In genomic region chr14:91230363-91231035, GRCh38 we compare ENCODE assay signal across 9 cellular contexts. TPM values are rescaled to one million over a fixed set of nuclear protein-coding genes. Genes with fewer than 3 reads are reported as not detected.
A peak's percentile ranks its signal among the peaks of the same experiment; 100 is the strongest.
DNase-seq lines count a peak whose midpoint lies in the region; ATAC-seq and TF ChIP-seq lines count a peak whose summit lies in the region.
"Had no signal": no experiment of that assay in that cellular context is flagged by ENCODE, and none has a peak within 500 bp of the region (broad histone marks: within the 10 kb centered on the region; RNA-seq: fewer than 3 reads in every experiment).

No MANE protein-coding gene starts in this region.

- POLR2A ChIA-PET in CD8-positive, alpha-beta memory T cell (lab: Charles Lee), result interaction anchor here (1.0 to 4.6 kb wide), 3 partner anchors 11 to 19 kb away, joined by 3 to 88 read pairs (median 13); partner anchors contain the start of gene GPR68

- H3K4me3 Mint-ChIP-seq in CD8-positive, alpha-beta memory T cell, result peak overlapping the region; percentile 58 to 92 (median 80)
- no peak overlapping the region for H3K4me3 Mint-ChIP-seq in osteocyte (ENCODE audit: unreplicated experiment)

- peaks cover 0 to 1% of the 10 kb centered on the region in 2 donors for H3K27me3 Mint-ChIP-seq in CD8-positive, alpha-beta memory T cell
- no peaks in the 10 kb centered on the region for H3K27me3 Mint-ChIP-seq in osteocyte (ENCODE audit: unreplicated experiment)

- no peak for TF ChIP-seq RAD21 in Ishikawa (IDR thresholded peaks at IDR 0.05; ENCODE audit: low read depth)

- H3K9ac ChIP-seq in mucosa of rectum (ENCODE audit: low read depth in 1 of 2, low read length in 2 of 2), result no peak overlapping the region

- CTCF ChIA-PET in CD8-positive, alpha-beta memory T cell (lab: Charles Lee), result interaction anchor here (1.0 to 4.3 kb wide), 4 partner anchors 13 to 53 kb away, joined by 3 to 37 read pairs (median 6); partner anchors contain the start of gene GPR68

- no peaks in the 10 kb centered on the region for H3K9me3 ChIP-seq in CD8-positive, alpha-beta memory T cell (ENCODE audit: low read length)
- no peaks in the 10 kb centered on the region for H3K9me3 ChIP-seq in mucosa of rectum (ENCODE audit: control insufficient read depth in 2 of 2, low read length in 2 of 2)

- H3K27me3 ChIP-seq in CD8-positive, alpha-beta memory T cell (ENCODE audit: insufficient read depth, low read length, poor library complexity, severe bottlenecking), result no peaks in the 10 kb centered on the region
- H3K27me3 ChIP-seq in mucosa of rectum (ENCODE audit: control insufficient read depth in 2 of 2, insufficient read depth in 2 of 2, low read length in 2 of 2), result no peaks in the 10 kb centered on the region

- no peak for DNase-seq in CD8-positive, alpha-beta memory T cell
- DNase-seq in activated naive CD4-positive, alpha-beta T cell treated with anti-CD3 and anti-CD28 coated beads, Interleukin-2, amount 50 U/mL, for 72 hours (ENCODE audit: low spot score in 2 of 2), result no peak
- no peak for DNase-seq in posterior vena cava (ENCODE audit: low spot score)
- DNase-seq in COLO829 (ENCODE audit: low spot score), result no peak
- no peak for DNase-seq in osteocyte (ENCODE audit: extremely low spot score, unreplicated experiment)
- no peak for DNase-seq in SK-N-DZ (ENCODE audit: low spot score)
- DNase-seq: NCI-H187 treated with DMSO at 0.1 percent for 48 hours had no signal

- no peak for TF ChIP-seq CTCF in osteocyte (IDR thresholded peaks at IDR 0.05)

- no peak overlapping the region for H3K27ac ChIP-seq in CD8-positive, alpha-beta memory T cell (ENCODE audit: low read depth, low read length)
- H3K27ac ChIP-seq in mucosa of rectum (ENCODE audit: low read depth in 2 of 2, low read length in 2 of 2), result peak overlapping the region; percentile 40 to 72

- no peak for ATAC-seq in activated naive CD4-positive, alpha-beta T cell treated with anti-CD3 and anti-CD28 coated beads, Interleukin-2, amount 50 U/mL, for 72 hours

- H3K4me3 ChIP-seq in CD8-positive, alpha-beta memory T cell (ENCODE audit: low read length), result peak overlapping the region; percentile 42
- H3K4me3 ChIP-seq in mucosa of rectum (ENCODE audit: low read length in 2 of 2), result no peak overlapping the region

- H3K9me3 Mint-ChIP-seq in CD8-positive, alpha-beta memory T cell, result no peaks in the 10 kb centered on the region
- H3K9me3 Mint-ChIP-seq in activated naive CD4-positive, alpha-beta T cell treated with anti-CD3 and anti-CD28 coated beads, Interleukin-2, amount 50 U/mL, for 72 hours, result peaks cover 4% of the 10 kb centered on the region in 2 donors
- H3K9me3 Mint-ChIP-seq in osteocyte (ENCODE audit: unreplicated experiment), result peaks cover 11% of the 10 kb centered on the region

- H3K4me1 ChIP-seq in CD8-positive, alpha-beta memory T cell (ENCODE audit: insufficient read depth, low read length), result peaks cover 77% of the 10 kb centered on the region
- peaks cover 13% of the 10 kb centered on the region in 2 donors for H3K4me1 ChIP-seq in mucosa of rectum (ENCODE audit: control insufficient read depth in 2 of 2, insufficient read depth in 2 of 2, low read length in 2 of 2)

- intact Hi-C loops in posterior vena cava (cut with DNase I), result no loop called here

- TF ChIP-seq EP300 in Ishikawa (IDR thresholded peaks at IDR 0.05; ENCODE audit: borderline replicate concordance), result no peak

- no peaks in the 10 kb centered on the region for H3K36me3 ChIP-seq in CD8-positive, alpha-beta memory T cell (ENCODE audit: insufficient read depth, low read length)
- peaks cover 0 to 6% of the 10 kb centered on the region in 2 donors for H3K36me3 ChIP-seq in mucosa of rectum (ENCODE audit: control insufficient read depth in 2 of 2, insufficient read depth in 2 of 2, low read length in 2 of 2)

- peak overlapping the region; percentile 87 to 99 (median 98) for H3K27ac Mint-ChIP-seq in CD8-positive, alpha-beta memory T cell
- H3K27ac Mint-ChIP-seq in activated naive CD4-positive, alpha-beta T cell treated with anti-CD3 and anti-CD28 coated beads, Interleukin-2, amount 50 U/mL, for 72 hours, result peak overlapping the region; percentile 85 to 98
- no peak overlapping the region for H3K27ac Mint-ChIP-seq in osteocyte (ENCODE audit: unreplicated experiment)

- H3K4me1 Mint-ChIP-seq in CD8-positive, alpha-beta memory T cell, result peaks cover 77 to 92% (median 81%) of the 10 kb centered on the region in 3 donors
- H3K4me1 Mint-ChIP-seq in osteocyte (ENCODE audit: unreplicated experiment), result peaks cover 4% of the 10 kb centered on the region

- peaks cover 3 to 18% (median 5%) of the 10 kb centered on the region in 3 donors for H3K36me3 Mint-ChIP-seq in CD8-positive, alpha-beta memory T cell
- peaks cover 29 to 52% of the 10 kb centered on the region in 2 donors for H3K36me3 Mint-ChIP-seq in activated naive CD4-positive, alpha-beta T cell treated with anti-CD3 and anti-CD28 coated beads, Interleukin-2, amount 50 U/mL, for 72 hours
- H3K36me3 Mint-ChIP-seq in osteocyte (ENCODE audit: unreplicated experiment), result peaks cover 3% of the 10 kb centered on the region

TF ChIP-seq in Ishikawa, 13 proteins besides CTCF, POLR2A, EP300 and RAD21:
- TF ChIP-seq TAF1 (IDR thresholded peaks at IDR 0.05; ENCODE audit: low read depth) (no peak), EGR1 (IDR thresholded peaks at IDR 0.05) (no peak), YY1 (IDR thresholded peaks at IDR 0.05; ENCODE audit: low read depth) (peak; percentile 81)
- TF ChIP-seq, protein P1, sequence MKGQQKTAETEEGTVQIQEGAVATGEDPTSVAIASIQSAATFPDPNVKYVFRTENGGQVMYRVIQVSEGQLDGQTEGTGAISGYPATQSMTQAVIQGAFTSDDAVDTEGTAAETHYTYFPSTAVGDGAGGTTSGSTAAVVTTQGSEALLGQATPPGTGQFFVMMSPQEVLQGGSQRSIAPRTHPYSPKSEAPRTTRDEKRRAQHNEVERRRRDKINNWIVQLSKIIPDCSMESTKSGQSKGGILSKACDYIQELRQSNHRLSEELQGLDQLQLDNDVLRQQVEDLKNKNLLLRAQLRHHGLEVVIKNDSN (IDR thresholded peaks at IDR 0.05), result peak; percentile 93

RNA-seq across cellular contexts. Expression of gene GPR68, which starts 14.0 kb away (rescaled TPM):
- 10 to 100 TPM; 14.2 to 15.4 TPM for total RNA-seq in CD8-positive, alpha-beta memory T cell
- 22.7 TPM for polyA plus RNA-seq in CD8-positive, alpha-beta memory T cell
- 10 to 100 TPM in 1 of 2 donors, 1 to 10 TPM in 1; 4.6 to 12.7 TPM for total RNA-seq in activated naive CD4-positive, alpha-beta T cell treated with anti-CD3 and anti-CD28 coated beads, Interleukin-2, amount 50 U/mL, for 72 hours
- total RNA-seq in posterior vena cava (1 to 10 TPM; 3.2 to 6.4 TPM), osteocyte (0.11 and 0.50 TPM in 2 replicates)
- polyA plus RNA-seq in SK-N-DZ (2014; cell fraction: cytosol; rRNA removed), result 0.07 TPM in 1 of 2 replicates, not detected in the other
- not detected in 2 replicates for polyA plus RNA-seq in SK-N-DZ (2014; cell fraction: nucleus; rRNA removed)
